In the genomic region with DNA sequence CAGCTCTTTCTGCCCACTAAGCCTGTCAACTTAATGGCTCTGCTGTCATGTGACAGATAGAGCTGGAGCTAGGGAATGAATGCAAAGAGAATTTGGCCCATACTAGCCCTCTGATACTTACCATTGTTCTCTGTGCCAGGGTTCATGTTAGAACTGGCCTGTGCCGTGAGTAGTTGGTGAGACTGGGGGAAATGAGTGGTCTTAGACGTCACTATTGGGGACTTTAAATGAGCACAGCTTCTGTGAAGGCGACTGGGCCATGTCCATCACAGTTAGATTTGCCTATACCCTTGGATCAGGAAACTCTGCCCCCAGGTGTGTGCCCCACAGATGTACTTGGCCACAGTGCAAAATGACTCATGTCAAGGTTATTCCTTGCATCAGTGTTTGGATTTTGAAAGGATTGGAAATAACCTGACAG, we compare ENCODE assay signal across 23 cellular contexts.
A peak's percentile ranks its signal among the peaks of the same experiment; 100 is the strongest.
DNase-seq lines count a peak whose midpoint lies in the region; ATAC-seq, FAIRE-seq and TF ChIP-seq lines count a peak whose summit lies in the region.
"Had no signal": no experiment of that assay in that cellular context is flagged by ENCODE, and none has a peak within 500 bp of the region (broad histone marks: within the 10 kb centered on the region; RNA-seq: fewer than 3 reads in every experiment).

No MANE protein-coding gene starts in this region.

- H4K20me1 ChIP-seq in GM12878 (ENCODE audit: control insufficient read depth, insufficient read depth) = no peaks in the 10 kb centered on the region

- peaks cover 0 to 6% of the 10 kb centered on the region in 2 donors for H3K4me1 ChIP-seq in breast epithelium
- H3K4me1 ChIP-seq in GM12878 (ENCODE audit: control insufficient read depth, insufficient read depth, low read length) = no peaks in the 10 kb centered on the region
- H3K4me1 ChIP-seq in SJCRH30 = peaks cover 11% of the 10 kb centered on the region

- no peak overlapping the region for H3K4me3 ChIP-seq in breast epithelium
- no peak overlapping the region for H3K4me3 ChIP-seq in GM12878
- H3K4me3 ChIP-seq in kidney epithelial cell (ENCODE audit: low read depth, low read length) = no peak overlapping the region
- H3K4me3 ChIP-seq in SJCRH30 = no peak overlapping the region
- H3K4me3 ChIP-seq: BLaER1 treated with 17β-estradiol and CSF1 and Interleukin-3, amounts not matched to agents 10 nM and 100 nM; dorsolateral prefrontal cortex; ovary; SJSA1; upper lobe of left lung had no signal

- RAD21 ChIA-PET in GM12878 (lab: Charles Lee; ENCODE audit: unreplicated experiment) = interaction anchor here (0.7 to 1.4 kb wide), 3 partner anchors 31 to 122 kb away, joined by 4 to 5 read pairs (median 4); no protein-coding TSS in a partner anchor

- ATAC-seq in GM12878 = peak; percentile 47
- ATAC-seq: stimulated activated naive CD8-positive, alpha-beta T cell treated with anti-CD3 and anti-CD28 coated beads, Interleukin-15, amount 100 ng/mL, for 72 hours had no signal

- in situ Hi-C loops in GM12878 (cut with MboI) = no loop called here

- CTCF ChIA-PET in MCF 10A (lab: Yijun Ruan, JAX) = interaction anchor here (0.9 to 1.9 kb wide), 4 partner anchors 11 to 121 kb away, joined by 3 to 5 read pairs (median 4); no protein-coding TSS in a partner anchor
- CTCF ChIA-PET in GM12878 (lab: Yijun Ruan, JAX) = interaction anchor here (1.2 to 1.7 kb wide), 3 partner anchors 9 to 14 kb away, joined by 3 to 6 read pairs (median 3); no protein-coding TSS in a partner anchor

- FAIRE-seq in GM12878 (lab: Jason Lieb, UNC) (no peak), urothelium cell line (lab: Jason Lieb, UNC) (no peak)
- FAIRE-seq: A204.1 had no signal

- H3K4me2 ChIP-seq in GM12878 (ENCODE audit: control insufficient read depth, insufficient read depth) = no peak overlapping the region
- H3K4me2 ChIP-seq: BLaER1 treated with 17β-estradiol and CSF1 and Interleukin-3, amounts not matched to agents 10 nM and 100 nM had no signal

- no TSS peak for BruUV-seq in MCF 10A (replicated peaks; lab: Mats Ljungman, UMichigan)
- no TSS peak for BruUV-seq in GM12878 (replicated peaks; lab: Mats Ljungman, UMichigan)

- H3K27ac Mint-ChIP-seq in MCF 10A (ENCODE audit: low read depth, unreplicated experiment) (peak overlapping the region; percentile 4), progenitor cell of endocrine pancreas (no peak overlapping the region)
- H3K27ac Mint-ChIP-seq: memory B cell, naive B cell had no signal

- SMC1A ChIA-PET in GM12878 (lab: Charles Lee; ENCODE audit: uncharacterized antibody, unreplicated experiment) = interaction anchor here (0.6 to 1.5 kb wide), 7 partner anchors 9 to 121 kb away, joined by 3 to 8 read pairs (median 3); no protein-coding TSS in a partner anchor

- POLR2A ChIA-PET in MCF 10A (lab: Yijun Ruan, JAX) = interaction anchor here (0.9 to 3.3 kb wide), 7 partner anchors 11 to 162 kb away, joined by 3 to 22 read pairs (median 5); a partner anchor contains a TSS
- POLR2A ChIA-PET in GM12878 (lab: Charles Lee) = interaction anchor here (0.9 to 1.6 kb wide), 3 partner anchors 11 to 18 kb away, joined by 3 to 5 read pairs (median 4); no protein-coding TSS in a partner anchor

- no peak overlapping the region for H2AFZ ChIP-seq in GM12878 (ENCODE audit: control insufficient read depth, low read depth, low read length)

- H3K9me3 Mint-ChIP-seq in MCF 10A (ENCODE audit: unreplicated experiment) (no peaks in the 10 kb centered on the region), progenitor cell of endocrine pancreas (ENCODE audit: low read depth) (no peaks in the 10 kb centered on the region)
- H3K9me3 Mint-ChIP-seq: memory B cell; stimulated activated naive CD8-positive, alpha-beta T cell treated with anti-CD3 and anti-CD28 coated beads, Interleukin-15, amount 100 ng/mL, for 72 hours had no signal

- DNase-seq in MCF 10A (ENCODE audit: unreplicated experiment) (peak; percentile 86), breast epithelium (ENCODE audit: low spot score in 2 of 2) (no peak), GM12878 (ENCODE audit: low read depth, low spot score) (no peak), kidney epithelial cell (ENCODE audit: low read depth) (no peak), urothelium cell line (ENCODE audit: low spot score) (peak; percentile 40), SJCRH30 (no peak), progenitor cell of endocrine pancreas (ENCODE audit: low spot score, unreplicated experiment) (no peak)
- DNase-seq in activated CD8-positive, alpha-beta memory T cell treated with anti-CD3 and anti-CD28 coated beads, Interleukin-2, amount 50 U/mL, for 48 hours = no peak
- DNase-seq: activated CD4-positive, alpha-beta T cell treated with anti-CD3 and anti-CD28 coated beads, Interleukin-2, amount 50 U/mL, for 4 hours; activated gamma-delta T cell; dorsolateral prefrontal cortex; Karpas-422; naive B cell; ovary; stimulated activated CD4-positive, alpha-beta T cell treated with anti-CD3 and anti-CD28 coated beads, Interleukin-2, amount 100 ng/mL, for 24 hours; stimulated activated naive CD8-positive, alpha-beta T cell treated with anti-CD3 and anti-CD28 coated beads, Interleukin-15, amount 100 ng/mL, for 72 hours; T-helper 2 cell; WERI-Rb-1 had no signal

- H3K36me3 ChIP-seq in breast epithelium (no peaks in the 10 kb centered on the region), GM12878 (ENCODE audit: control insufficient read depth in 2 of 2, insufficient read depth in 2 of 2, low read length in 1 of 2) (no peaks in the 10 kb centered on the region), kidney epithelial cell (ENCODE audit: control insufficient read depth, insufficient read depth, low read length) (no peaks in the 10 kb centered on the region), SJCRH30 (no peaks in the 10 kb centered on the region)
- H3K36me3 ChIP-seq: ovary, SJSA1, upper lobe of left lung had no signal

- TF ChIP-seq POLR2A in breast epithelium (IDR thresholded peaks at IDR 0.05) (no peak), GM12878 (IDR thresholded peaks at IDR 0.05; ENCODE audit: low read depth, low read length) (no peak)

- no peaks in the 10 kb centered on the region for H3K9me3 ChIP-seq in breast epithelium
- no peaks in the 10 kb centered on the region for H3K9me3 ChIP-seq in GM12878 (replicated peaks; ENCODE audit: control insufficient read depth, insufficient read depth, low read length)
- H3K9me3 ChIP-seq in SJCRH30 (replicated peaks) = no peaks in the 10 kb centered on the region
- H3K9me3 ChIP-seq: BLaER1 treated with 17β-estradiol and CSF1 and Interleukin-3, amounts not matched to agents 10 nM and 100 nM; ovary; SJSA1; upper lobe of left lung had no signal

- no peak for TF ChIP-seq EP300 in GM12878 (IDR thresholded peaks at IDR 0.05; ENCODE audit: borderline replicate concordance in 1 of 2, control insufficient read depth in 1 of 2, low read depth in 2 of 2, low read length in 2 of 2)

- no peak overlapping the region for H3K27ac ChIP-seq in breast epithelium
- H3K27ac ChIP-seq in GM12878 (ENCODE audit: control insufficient read depth, insufficient read depth) = no peak overlapping the region
- no peak overlapping the region for H3K27ac ChIP-seq in SJCRH30
- H3K27ac ChIP-seq: BLaER1 treated with 17β-estradiol and CSF1 and Interleukin-3, amounts not matched to agents 10 nM and 100 nM; dorsolateral prefrontal cortex; ovary; SJSA1 had no signal

- TF ChIP-seq CTCF in MCF 10A (IDR thresholded peaks at IDR 0.05; ENCODE audit: unreplicated experiment) = no peak
- no peak for TF ChIP-seq CTCF in breast epithelium (IDR thresholded peaks at IDR 0.05)
- no peak for TF ChIP-seq CTCF in GM12878 (IDR thresholded peaks at IDR 0.05 in 2 of 3, conservative IDR thresholded peaks at IDR 0.05 in 1 of 3; ENCODE audit: control insufficient read depth in 2 of 3, extremely low read depth in 1 of 3, insufficient read depth in 1 of 3, low read depth in 3 of 3, low read length in 3 of 3)
- peak; percentile 9 for TF ChIP-seq CTCF in kidney epithelial cell (IDR thresholded peaks at IDR 0.05; ENCODE audit: insufficient read depth, low read length, poor library complexity, severe bottlenecking)
- TF ChIP-seq CTCF in progenitor cell of endocrine pancreas (IDR thresholded peaks at IDR 0.05; ENCODE audit: unreplicated experiment) = no peak

- H3K79me2 ChIP-seq in GM12878 (ENCODE audit: control insufficient read depth, insufficient read depth, low read length) = no peaks in the 10 kb centered on the region

- H3K27me3 ChIP-seq in breast epithelium (no peaks in the 10 kb centered on the region), GM12878 (replicated peaks in 1 of 2; ENCODE audit: control insufficient read depth in 2 of 2, insufficient read depth in 2 of 2, low read length in 1 of 2) (no peaks in the 10 kb centered on the region; a peak in 2 of 4 replicates), kidney epithelial cell (ENCODE audit: control insufficient read depth, insufficient read depth, low read length) (no peaks in the 10 kb centered on the region), SJCRH30 (no peaks in the 10 kb centered on the region)
- H3K27me3 ChIP-seq: BLaER1 treated with 17β-estradiol and CSF1 and Interleukin-3, amounts not matched to agents 10 nM and 100 nM; ovary; SJSA1; upper lobe of left lung had no signal

- 21% methylated on average over 3 of the region's 3 CpGs for WGBS in GM12878 (ENCODE audit: insufficient coverage, insufficient replicate concordance, low lambda C conversion rate, missing lambda C conversion rate)

- no peak overlapping the region for H3K9ac ChIP-seq in GM12878 (ENCODE audit: control insufficient read depth, insufficient read depth, low read length)
- H3K9ac ChIP-seq: BLaER1 treated with 17β-estradiol and CSF1 and Interleukin-3, amounts not matched to agents 10 nM and 100 nM had no signal

- H3K27me3 Mint-ChIP-seq in MCF 10A (ENCODE audit: insufficient read depth, unreplicated experiment) = no peaks in the 10 kb centered on the region
- H3K27me3 Mint-ChIP-seq in progenitor cell of endocrine pancreas = no peaks in the 10 kb centered on the region
- H3K27me3 Mint-ChIP-seq: naive B cell had no signal

- H3K36me3 Mint-ChIP-seq in MCF 10A (ENCODE audit: insufficient read depth, unreplicated experiment) (peaks cover 27% of the 10 kb centered on the region), progenitor cell of endocrine pancreas (ENCODE audit: insufficient read depth) (no peaks in the 10 kb centered on the region)
- H3K36me3 Mint-ChIP-seq: memory B cell, naive B cell had no signal

- intact Hi-C loops in MCF 10A (cut with micrococcal nuclease) = loop anchor here (5.0 kb wide), 1 partner anchor 124 kb away; a partner anchor contains a TSS
- intact Hi-C loops in breast epithelium (cut with DNase I; ENCODE audit: low total_unique reads) = no loop called here
- intact Hi-C loops in GM12878 (cut with micrococcal nuclease; ENCODE audit: unreplicated experiment) = no loop called here

- no peak for TF ChIP-seq RAD21 in GM12878 (IDR thresholded peaks at IDR 0.05; ENCODE audit: insufficient read depth, low read depth, low read length)

- H3K4me3 Mint-ChIP-seq in MCF 10A (ENCODE audit: unreplicated experiment) = peak overlapping the region; percentile 11
- no peak overlapping the region for H3K4me3 Mint-ChIP-seq in progenitor cell of endocrine pancreas (ENCODE audit: low read depth)
- H3K4me3 Mint-ChIP-seq: memory B cell; naive B cell; stimulated activated naive CD8-positive, alpha-beta T cell treated with anti-CD3 and anti-CD28 coated beads, Interleukin-15, amount 100 ng/mL, for 72 hours had no signal

- peaks cover 59% of the 10 kb centered on the region for H3K4me1 Mint-ChIP-seq in MCF 10A (ENCODE audit: insufficient read depth, unreplicated experiment)
- peaks cover 4% of the 10 kb centered on the region for H3K4me1 Mint-ChIP-seq in progenitor cell of endocrine pancreas (ENCODE audit: low read depth)
- H3K4me1 Mint-ChIP-seq: naive B cell; stimulated activated naive CD8-positive, alpha-beta T cell treated with anti-CD3 and anti-CD28 coated beads, Interleukin-15, amount 100 ng/mL, for 72 hours had no signal

Comparison
In these comparisons a context has a peak if more than half of its experiments do, and no peak if none do; other contexts are left out.
1. DNase-seq: peak in MCF 10A (single experiment) and urothelium cell line (single experiment); none in breast epithelium (0 of 2), GM12878 (single experiment), kidney epithelial cell (single experiment), SJCRH30 (0 of 2), activated CD8-positive, alpha-beta memory T cell treated with anti-CD3 and anti-CD28 coated beads, Interleukin-2, amount 50 U/mL, for 48 hours (single experiment) and progenitor cell of endocrine pancreas (single experiment).